Comparison of ENCODE assay signal across 16 cellular contexts in genomic region chr11:19867064-19867463, GRCh38.
DNase-seq lines count a peak whose midpoint lies in the region; ATAC-seq and TF ChIP-seq lines count a peak whose summit lies in the region.
"Had no signal": no experiment of that assay in that cellular context is flagged by ENCODE, and none has a peak within 500 bp of the region (broad histone marks: within the 10 kb centered on the region; RNA-seq: fewer than 3 reads in every experiment).

No MANE protein-coding gene starts in this region.

- no peak for ATAC-seq in GM18505 (IDR thresholded peaks at IDR 0.05; ENCODE audit: unreplicated experiment)
- ATAC-seq: GM12878, HepG2 had no signal

- DNase-seq in NCI-H1417 (lab: John Stamatoyannopoulos, UW) (peak in 2 of 3 experiments; percentile 20 to 27), NCI-H1417 treated with DMSO at 0.1 percent for 48 hours (lab: John Stamatoyannopoulos, UW) (no peak), DMS153 (lab: John Stamatoyannopoulos, UW) (peak; percentile 31), NCI-H2029 treated with DMSO at 0.1 percent for 48 hours (lab: John Stamatoyannopoulos, UW) (peak; percentile 65), NCI-H774 (lab: John Stamatoyannopoulos, UW) (peak; percentile 48)
- no peak for DNase-seq in stimulated activated CD4-positive, alpha-beta T cell treated with anti-CD3 and anti-CD28 coated beads, Interleukin-2, amount 100 ng/mL, for 48 hours
- DNase-seq in activated naive CD4-positive, alpha-beta T cell (lab: John Stamatoyannopoulos, UW): no peak
- DNase-seq: CD4-positive, alpha-beta memory T cell; GDM1; GOT3; KG1; NCI-H226; RPMI8226 had no signal

- no peak for TF ChIP-seq POLR2A in GM18505 (IDR thresholded peaks at IDR 0.05; ENCODE audit: borderline replicate concordance, extremely low read depth, insufficient read depth, insufficient read length)

Comparison
In these comparisons a context has a peak if more than half of its experiments do, and no peak if none do; other contexts are left out.
1. DNase-seq: peak in NCI-H1417 (2 of 3), DMS153 (single experiment), NCI-H2029 treated with DMSO at 0.1 percent for 48 hours (single experiment) and NCI-H774 (single experiment); none in NCI-H1417 treated with DMSO at 0.1 percent for 48 hours (single experiment), stimulated activated CD4-positive, alpha-beta T cell treated with anti-CD3 and anti-CD28 coated beads, Interleukin-2, amount 100 ng/mL, for 48 hours (0 of 2) and activated naive CD4-positive, alpha-beta T cell (0 of 4).